9 cellular contexts compared by ENCODE assay signal in genomic region chr22:45162531-45162930, GRCh38. TPM values are rescaled to one million over a fixed set of nuclear protein-coding genes. Genes with fewer than 3 reads are reported as not detected.
DNase-seq lines count a peak whose midpoint lies in the region; ATAC-seq and TF ChIP-seq lines count a peak whose summit lies in the region.
"Had no signal": no experiment of that assay in that cellular context is flagged by ENCODE, and none has a peak within 500 bp of the region (broad histone marks: within the 10 kb centered on the region; RNA-seq: fewer than 3 reads in every experiment).

No MANE protein-coding gene starts in this region.

- no peak overlapping the region for H3K27ac ChIP-seq in rectal smooth muscle tissue (ENCODE audit: low read depth, low read length)

- peaks cover 3% of the 10 kb centered on the region for H3K4me1 ChIP-seq in rectal smooth muscle tissue (ENCODE audit: control insufficient read depth, insufficient read depth, low read length)

- DNase-seq in GM12864 (ENCODE audit: low read depth), result no peak
- DNase-seq in RKO (ENCODE audit: low spot score), result peak; percentile 14
- DNase-seq in epithelial cell of proximal tubule (ENCODE audit: low read depth), result no peak
- DNase-seq in left lobe of liver (ENCODE audit: low spot score), result no peak
- no peak for DNase-seq in NCI-H2171 treated with DMSO at 0.1 percent for 48 hours (lab: John Stamatoyannopoulos, UW)
- DNase-seq: left ventricle myocardium superior had no signal

- H3K4me3 ChIP-seq in GM12864 (ENCODE audit: low read depth, low read length) (peak overlapping the region; percentile 84), epithelial cell of proximal tubule (ENCODE audit: low read depth, low read length) (peak overlapping the region; percentile 92), rectal smooth muscle tissue (ENCODE audit: low read length) (peak overlapping the region; percentile 85)

- H3K36me3 ChIP-seq in rectal smooth muscle tissue (ENCODE audit: control insufficient read depth, insufficient read depth, low read length), result no peaks in the 10 kb centered on the region

- ATAC-seq in HG03571 (IDR thresholded peaks at IDR 0.05; ENCODE audit: unreplicated experiment), result no peak
- ATAC-seq in GM18498 (IDR thresholded peaks at IDR 0.05; ENCODE audit: unreplicated experiment), result no peak
- ATAC-seq in left lobe of liver, result no peak

- no peak for TF ChIP-seq CTCF in GM12864 (IDR thresholded peaks at IDR 0.05; ENCODE audit: low read depth, low read length, missing control alignments)
- no peak for TF ChIP-seq CTCF in epithelial cell of proximal tubule (conservative IDR thresholded peaks at IDR 0.05; ENCODE audit: low read depth, low read length)

- no peaks in the 10 kb centered on the region for H3K27me3 ChIP-seq in rectal smooth muscle tissue (ENCODE audit: control insufficient read depth, insufficient read depth, low read length)

- no peak overlapping the region for H3K9ac ChIP-seq in rectal smooth muscle tissue (ENCODE audit: low read length)

RNA-seq across cellular contexts. Expression of gene NUP50, which starts 1.2 kb away (rescaled TPM):
- total RNA-seq in epithelial cell of proximal tubule (60.8 and 78.2 TPM in 2 replicates), left lobe of liver (31.7 TPM)
